10 cellular contexts compared by ENCODE assay signal in genomic region chr2:121227381-121228144, GRCh38. TPM values are rescaled to one million over a fixed set of nuclear protein-coding genes. Genes with fewer than 3 reads are reported as not detected.
DNase-seq lines count a peak whose midpoint lies in the region; ATAC-seq, FAIRE-seq and TF ChIP-seq lines count a peak whose summit lies in the region.
"Not testable (repeated sequence)": the region's sequence is repeated elsewhere in the genome, so short reads cannot be mapped to it uniquely, and the experiment has no call there.
"Had no signal": no experiment of that assay in that cellular context is flagged by ENCODE, and none has a peak within 500 bp of the region (broad histone marks: within the 10 kb centered on the region; RNA-seq: fewer than 3 reads in every experiment).

No MANE protein-coding gene starts in this region.

- H3K27me3 Mint-ChIP-seq in endodermal cell (ENCODE audit: insufficient read depth): not testable (repeated sequence)

- intact Hi-C loops in right lobe of liver (cut with DNase I): not testable (repeated sequence)

- H3K36me3 Mint-ChIP-seq in endodermal cell (ENCODE audit: low read depth): not testable (repeated sequence)

- H3K4me1 Mint-ChIP-seq in endodermal cell: not testable (repeated sequence)

- H3K9ac ChIP-seq in endodermal cell (ENCODE audit: extremely low read depth, low read length, poor library complexity, severe bottlenecking): not testable (repeated sequence)

- H3K4me3 Mint-ChIP-seq in endodermal cell: not testable (repeated sequence)

- 84 to 92% methylated on average over 10 to 18 of the region's 18 CpGs for WGBS in endodermal cell (ENCODE audit: insufficient coverage in 1 of 2, insufficient read length in 1 of 2), 2 experiments
- 78% methylated on average over 15 of the region's 18 CpGs for whole genome bisulfite sequencing in right lobe of liver (ENCODE audit: insufficient coverage, low coverage, low lambda C conversion rate, missing lambda C conversion rate)

- POLR2A ChIA-PET in HEK293 (lab: Yijun Ruan, JAX): not testable (repeated sequence)

- not testable (repeated sequence) for H3K9me3 ChIP-seq in HEK293 (ENCODE audit: control insufficient read depth, insufficient read depth, low read depth, low read length); endodermal cell (ENCODE audit: control insufficient read depth, low read length); right lobe of liver

- FAIRE-seq in RCC 7860 (lab: Jason Lieb, UNC): peak; percentile 92

- H3K27ac ChIP-seq in HEK293 (ENCODE audit: extremely low read depth, low read depth, low read length); endodermal cell (ENCODE audit: low read depth, low read length); right lobe of liver: not testable (repeated sequence)

- peak; percentile 96 for DNase-seq in ACHN
- DNase-seq in NCI-H187 treated with DMSO at 0.1 percent for 48 hours (lab: John Stamatoyannopoulos, UW): peak; percentile 65
- DNase-seq in NCI-H345 treated with DMSO at 0.1 percent for 48 hours (lab: John Stamatoyannopoulos, UW; ENCODE audit: unreplicated experiment): peak; percentile 92
- peak; percentile 45 for DNase-seq in RCC 7860 (ENCODE audit: low spot score)
- DNase-seq in endodermal cell: peak; percentile 78
- DNase-seq in right lobe of liver: peak in 1 of 3 donors; percentile 71
- peak; percentile 4 for DNase-seq in putamen (ENCODE audit: low spot score)

- H3K27me3 ChIP-seq in endodermal cell (ENCODE audit: control insufficient read depth, insufficient read depth, low read length, poor library complexity, severe bottlenecking); right lobe of liver: not testable (repeated sequence)

- in situ Hi-C loops in ACHN (cut with HindIII; ENCODE audit: low pct_ligation_motif_present, low pct_unique_long_range_greater_than_20kb, low sequenced_read_pairs): not testable (repeated sequence)

- not testable (repeated sequence) for H3K4me3 ChIP-seq in HEK293 (ENCODE audit: low read depth, low read length); endodermal cell (ENCODE audit: low read length); right lobe of liver

- peak; percentile 66 to 98 (median 89) for ATAC-seq in right lobe of liver

- H3K27ac Mint-ChIP-seq in endodermal cell: not testable (repeated sequence)

- H3K9me3 Mint-ChIP-seq in endodermal cell: not testable (repeated sequence)

- CTCF ChIA-PET in HEK293 (lab: Yijun Ruan, JAX): interaction anchor here (0.6 kb wide), 1 partner anchor 745 kb away, joined by 3 read pairs; no protein-coding TSS in a partner anchor

- H3K4me1 ChIP-seq in HEK293 (ENCODE audit: control insufficient read depth, insufficient read depth, low read length); endodermal cell (ENCODE audit: control insufficient read depth, insufficient read depth, low read length); right lobe of liver: not testable (repeated sequence)

- not testable (repeated sequence) for TF ChIP-seq CTCF in HEK293 (tag by site-specific recombination; IDR thresholded peaks at IDR 0.05); endodermal cell (conservative IDR thresholded peaks at IDR 0.05); right lobe of liver (IDR thresholded peaks at IDR 0.05)

- TF ChIP-seq POLR2A in right lobe of liver (IDR thresholded peaks at IDR 0.05): not testable (repeated sequence)

- peaks cover 0 to 37% of the 10 kb centered on the region in 2 experiments; a peak in 2 of 3 replicates for H3K36me3 ChIP-seq in HEK293 (ENCODE audit: control insufficient read depth in 2 of 2, insufficient read depth in 1 of 2, low read length in 2 of 2)
- not testable (repeated sequence) for H3K36me3 ChIP-seq in endodermal cell (ENCODE audit: control insufficient read depth, insufficient read depth, low read length); right lobe of liver

TF ChIP-seq in HEK293, 187 proteins besides CTCF, POLR2A, EP300 and RAD21:
- TF ChIP-seq SCRT2 (tag by site-specific recombination; IDR thresholded peaks at IDR 0.05) (peak; percentile 92), EGR2 (tag by site-specific recombination; IDR thresholded peaks at IDR 0.05; ENCODE audit: low read depth) (peak; percentile 78; the same call in 1 of the 2 replicates), ZFHX2 (tag by site-specific recombination; conservative IDR thresholded peaks at IDR 0.05) (peak; percentile 85), ZBTB8A (tag by site-specific recombination; IDR thresholded peaks at IDR 0.05) (peak; percentile 82), SCRT1 (tag by site-specific recombination; IDR thresholded peaks at IDR 0.05; ENCODE audit: borderline replicate concordance) (peak; percentile 86), ZIC2 (tag by site-specific recombination; IDR thresholded peaks at IDR 0.05) (peak; percentile 63)
- TF ChIP-seq, protein P1, sequence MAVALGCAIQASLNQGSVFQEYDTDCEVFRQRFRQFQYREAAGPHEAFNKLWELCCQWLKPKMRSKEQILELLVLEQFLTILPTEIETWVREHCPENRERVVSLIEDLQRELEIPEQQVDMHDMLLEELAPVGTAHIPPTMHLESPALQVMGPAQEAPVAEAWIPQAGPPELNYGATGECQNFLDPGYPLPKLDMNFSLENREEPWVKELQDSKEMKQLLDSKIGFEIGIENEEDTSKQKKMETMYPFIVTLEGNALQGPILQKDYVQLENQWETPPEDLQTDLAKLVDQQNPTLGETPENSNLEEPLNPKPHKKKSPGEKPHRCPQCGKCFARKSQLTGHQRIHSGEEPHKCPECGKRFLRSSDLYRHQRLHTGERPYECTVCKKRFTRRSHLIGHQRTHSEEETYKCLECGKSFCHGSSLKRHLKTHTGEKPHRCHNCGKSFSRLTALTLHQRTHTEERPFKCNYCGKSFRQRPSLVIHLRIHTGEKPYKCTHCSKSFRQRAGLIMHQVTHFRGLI (tag by site-specific recombination; IDR thresholded peaks at IDR 0.05): peak; percentile 96

RNA-seq across cellular contexts. Expression of gene TFCP2L1, which starts 57.4 kb away (rescaled TPM):
- total RNA-seq in endodermal cell (1 to 10 TPM; 3.3 to 4.3 TPM), right lobe of liver (1 to 10 TPM in 1 of 6 experiments, under 1 TPM in 5; 0.26 to 1.7 (median 0.34) TPM)
- 0.28 TPM for polyA plus RNA-seq in endodermal cell (2013, experiment 1 of 2)
- 0.21 TPM for polyA plus RNA-seq in endodermal cell (2013, experiment 2 of 2)
- total RNA-seq: HepG2 had no signal
- polyA plus RNA-seq: naive thymus-derived CD4-positive, alpha-beta T cell had no signal
